In the genomic region with DNA sequence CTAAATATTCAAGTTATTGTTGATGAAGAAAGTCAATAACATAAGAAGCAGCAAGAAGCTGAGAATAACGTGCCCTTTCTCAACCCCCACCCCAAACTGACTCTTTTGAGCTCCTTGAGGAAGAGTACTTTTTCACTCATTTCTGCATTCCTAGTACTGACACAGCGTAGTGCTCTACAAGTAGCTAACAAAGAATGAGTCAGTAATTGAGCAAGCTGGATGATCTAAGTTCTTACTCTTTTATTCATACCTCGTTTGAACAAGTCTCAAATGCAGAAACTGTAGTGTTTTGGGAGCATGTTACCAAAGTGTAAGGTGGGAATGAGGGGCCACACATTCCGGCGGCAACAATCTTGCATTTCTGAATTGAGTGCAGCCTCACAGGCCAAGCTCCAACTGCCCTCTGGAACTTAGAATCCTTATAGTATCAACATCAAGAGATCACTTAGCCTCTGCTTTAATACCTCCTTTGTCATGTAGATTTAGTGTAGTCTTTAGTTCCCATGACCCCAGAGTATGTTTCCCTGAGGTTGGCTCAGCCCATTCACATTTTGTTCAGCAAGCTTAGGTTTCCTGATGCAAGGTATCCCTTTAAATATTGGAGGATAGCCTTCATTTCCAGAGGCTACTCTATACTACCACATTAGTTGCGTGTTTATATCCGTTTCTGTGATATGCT, we compare ENCODE assay signal across 14 cellular contexts.
A peak's percentile ranks its signal among the peaks of the same experiment; 100 is the strongest.
DNase-seq lines count a peak whose midpoint lies in the region; ATAC-seq and TF ChIP-seq lines count a peak whose summit lies in the region.
"Had no signal": no experiment of that assay in that cellular context is flagged by ENCODE, and none has a peak within 500 bp of the region (broad histone marks: within the 10 kb centered on the region; RNA-seq: fewer than 3 reads in every experiment).

No MANE protein-coding gene starts in this region.

- H3K27ac Mint-ChIP-seq in naive thymus-derived CD8-positive, alpha-beta T cell, result no peak overlapping the region
- H3K27ac Mint-ChIP-seq: IgD-negative memory B cell; natural killer cell treated with Interleukin-12 subunit alpha and Interleukin-12 subunit beta and Interleukin-15 and Interleukin-18, amount 100 ng/mL, for 72 hours; stimulated activated memory B cell treated with anti-CD40 and anti-IgM and Interleukin-4, amounts not matched to agents 10 μg/mL and 1 μg/mL and 100 μg/mL, for 72 hours had no signal

- POLR2A ChIA-PET in naive thymus-derived CD8-positive, alpha-beta T cell (lab: Charles Lee), result no interaction called here

- no peaks in the 10 kb centered on the region for H3K36me3 ChIP-seq in left lung
- H3K36me3 ChIP-seq in gastrocnemius medialis, result no peaks in the 10 kb centered on the region

- H3K9me3 ChIP-seq in left lung (peaks cover 0 to 3% of the 10 kb centered on the region in 2 donors), gastrocnemius medialis (no peaks in the 10 kb centered on the region)

- no peaks in the 10 kb centered on the region for H3K4me1 ChIP-seq in left lung
- H3K4me1 ChIP-seq in gastrocnemius medialis, result peaks cover 0 to 12% of the 10 kb centered on the region in 2 donors

- peaks cover 0 to 5% (median 0%) of the 10 kb centered on the region in 9 donors for H3K9me3 Mint-ChIP-seq in naive thymus-derived CD8-positive, alpha-beta T cell

- no peaks in the 10 kb centered on the region for H3K4me1 Mint-ChIP-seq in naive thymus-derived CD8-positive, alpha-beta T cell
- H3K4me1 Mint-ChIP-seq: IgD-negative memory B cell; stimulated activated memory B cell treated with anti-CD40 and anti-IgM and Interleukin-4, amounts not matched to agents 10 μg/mL and 1 μg/mL and 100 μg/mL, for 72 hours had no signal

- no peaks in the 10 kb centered on the region for H3K27me3 ChIP-seq in left lung
- H3K27me3 ChIP-seq in gastrocnemius medialis, result no peaks in the 10 kb centered on the region

- in situ Hi-C loops in gastrocnemius medialis (cut with MboI; ENCODE audit: low sequenced_read_pairs in 4 of 4), result no loop called here

- H3K27ac ChIP-seq in left lung, result peak overlapping the region in 1 of 2 donors; percentile 33
- no peak overlapping the region for H3K27ac ChIP-seq in gastrocnemius medialis

- ATAC-seq in left lung (peak; percentile 80), gastrocnemius medialis (no peak), GM18519 (IDR thresholded peaks at IDR 0.05; ENCODE audit: low FRiP score, unreplicated experiment) (no peak)
- ATAC-seq in naive thymus-derived CD8-positive, alpha-beta T cell, result no peak
- ATAC-seq: natural killer cell treated with Interleukin-12 subunit alpha and Interleukin-12 subunit beta and Interleukin-15 and Interleukin-18, amount 100 ng/mL, for 72 hours; stimulated activated memory B cell treated with anti-CD40 and anti-IgM and Interleukin-4, amounts not matched to agents 10 μg/mL and 1 μg/mL and 100 μg/mL, for 72 hours had no signal

- H3K27me3 Mint-ChIP-seq in naive thymus-derived CD8-positive, alpha-beta T cell, result no peaks in the 10 kb centered on the region
- H3K27me3 Mint-ChIP-seq: IgD-negative memory B cell; natural killer cell treated with Interleukin-12 subunit alpha and Interleukin-12 subunit beta and Interleukin-15 and Interleukin-18, amount 100 ng/mL, for 72 hours; stimulated activated memory B cell treated with anti-CD40 and anti-IgM and Interleukin-4, amounts not matched to agents 10 μg/mL and 1 μg/mL and 100 μg/mL, for 72 hours had no signal

- no peaks in the 10 kb centered on the region for H3K36me3 Mint-ChIP-seq in naive thymus-derived CD8-positive, alpha-beta T cell
- H3K36me3 Mint-ChIP-seq: IgD-negative memory B cell; natural killer cell treated with Interleukin-12 subunit alpha and Interleukin-12 subunit beta and Interleukin-15 and Interleukin-18, amount 100 ng/mL, for 72 hours; stimulated activated memory B cell treated with anti-CD40 and anti-IgM and Interleukin-4, amounts not matched to agents 10 μg/mL and 1 μg/mL and 100 μg/mL, for 72 hours had no signal

- peak; percentile 57 for DNase-seq in AG20443 (ENCODE audit: low spot score)
- peak; percentile 31 for DNase-seq in MV-4-11 (lab: John Stamatoyannopoulos, UW)
- peak; percentile 77 to 93 for DNase-seq in cardiac fibroblast (ENCODE audit: low read depth in 2 of 2)
- no peak for DNase-seq in left lung
- no peak for DNase-seq in gastrocnemius medialis
- DNase-seq in NCI-H1436 treated with DMSO at 0.1 percent for 48 hours (lab: John Stamatoyannopoulos, UW), result no peak
- no peak for DNase-seq in naive thymus-derived CD8-positive, alpha-beta T cell
- DNase-seq: activated CD4-positive, alpha-beta T cell treated with anti-CD3 and anti-CD28 coated beads, Interleukin-2, amount 50 U/mL, for 1 hour; activated naive CD4-positive, alpha-beta T cell; SHP77 had no signal

- no peak for TF ChIP-seq POLR2A in gastrocnemius medialis (IDR thresholded peaks at IDR 0.05)

- no peak overlapping the region for H3K4me3 ChIP-seq in cardiac fibroblast (replicated peaks in 1 of 2; ENCODE audit: low read depth in 2 of 2, low read length in 2 of 2)
- no peak overlapping the region for H3K4me3 ChIP-seq in left lung
- H3K4me3 ChIP-seq in gastrocnemius medialis, result no peak overlapping the region

- intact Hi-C loops in left lung (cut with DNase I), result no loop called here
- intact Hi-C loops in gastrocnemius medialis (cut with DNase I; ENCODE audit: low total_unique reads), result no loop called here

- H3K4me3 Mint-ChIP-seq in naive thymus-derived CD8-positive, alpha-beta T cell, result no peak overlapping the region
- H3K4me3 Mint-ChIP-seq: IgD-negative memory B cell; natural killer cell treated with Interleukin-12 subunit alpha and Interleukin-12 subunit beta and Interleukin-15 and Interleukin-18, amount 100 ng/mL, for 72 hours; stimulated activated memory B cell treated with anti-CD40 and anti-IgM and Interleukin-4, amounts not matched to agents 10 μg/mL and 1 μg/mL and 100 μg/mL, for 72 hours had no signal

- TF ChIP-seq CTCF in cardiac fibroblast (IDR thresholded peaks at IDR 0.05; ENCODE audit: low read depth, low read length), result no peak
- no peak for TF ChIP-seq CTCF in left lung (IDR thresholded peaks at IDR 0.05)
- TF ChIP-seq CTCF in gastrocnemius medialis (IDR thresholded peaks at IDR 0.05 in 4 of 5, conservative IDR thresholded peaks at IDR 0.05 in 1 of 5), result no peak

Comparison
In these comparisons a context has a peak if more than half of its experiments do, and no peak if none do; other contexts are left out.
1. DNase-seq: peak in AG20443 (single experiment), MV-4-11 (single experiment) and cardiac fibroblast (2 of 2); none in left lung (0 of 2), gastrocnemius medialis (0 of 2), NCI-H1436 treated with DMSO at 0.1 percent for 48 hours (single experiment) and naive thymus-derived CD8-positive, alpha-beta T cell (0 of 10).